ENCODE assay signal across 21 cellular contexts in genomic region chr22:47417699-47418098, GRCh38.
DNase-seq lines count a peak whose midpoint lies in the region; ATAC-seq and TF ChIP-seq lines count a peak whose summit lies in the region.
"Had no signal": no experiment of that assay in that cellular context is flagged by ENCODE, and none has a peak within 500 bp of the region (broad histone marks: within the 10 kb centered on the region; RNA-seq: fewer than 3 reads in every experiment).

No MANE protein-coding gene starts in this region.

- H3K79me2 ChIP-seq in trophoblast cell (ENCODE audit: control insufficient read depth, insufficient read depth, low read length, poor library complexity) = no peaks in the 10 kb centered on the region

- H3K4me1 ChIP-seq in trophoblast cell (ENCODE audit: control insufficient read depth in 1 of 2, insufficient read depth in 2 of 2, low read length in 2 of 2) (no peaks in the 10 kb centered on the region), mucosa of descending colon (ENCODE audit: low read depth) (no peaks in the 10 kb centered on the region)
- H3K4me1 ChIP-seq: BLaER1, Caco-2 had no signal

- H3K4me2 ChIP-seq in trophoblast cell (ENCODE audit: low read length) = no peak overlapping the region
- H3K4me2 ChIP-seq: BLaER1 had no signal

- H3K36me3 ChIP-seq in trophoblast cell (ENCODE audit: control insufficient read depth in 1 of 2, insufficient read depth in 2 of 2, low read length in 2 of 2) (no peaks in the 10 kb centered on the region), mucosa of descending colon (ENCODE audit: low read depth) (no peaks in the 10 kb centered on the region)
- H3K36me3 ChIP-seq: BLaER1 had no signal

- no peak overlapping the region for H2AK5ac ChIP-seq in trophoblast cell (ENCODE audit: low read length)

- peaks cover 32% of the 10 kb centered on the region for H3K9me3 ChIP-seq in trophoblast cell (ENCODE audit: insufficient read depth, low read depth, low read length)
- no peaks in the 10 kb centered on the region for H3K9me3 ChIP-seq in mucosa of descending colon
- H3K9me3 ChIP-seq: BLaER1, Caco-2 had no signal

- no peak overlapping the region for H2BK12ac ChIP-seq in trophoblast cell (ENCODE audit: low read length)

- H3K4ac ChIP-seq in trophoblast cell (ENCODE audit: low read depth, low read length) = no peak overlapping the region

- no peak overlapping the region for H4K91ac ChIP-seq in trophoblast cell (ENCODE audit: low read depth, low read length)

- H2AFZ ChIP-seq in trophoblast cell (ENCODE audit: insufficient read depth, low read length, poor library complexity) = no peak overlapping the region
- H2AFZ ChIP-seq: GM23248 had no signal

- no peak overlapping the region for H4K8ac ChIP-seq in trophoblast cell (ENCODE audit: low read depth, low read length)

- H4K12ac ChIP-seq in trophoblast cell (ENCODE audit: low read depth, low read length) = no peak overlapping the region

- peak; percentile 24 for DNase-seq in activated effector memory CD4-positive, alpha-beta T cell treated with anti-CD3 and anti-CD28 coated beads, Interleukin-2, amount 50 U/mL, for 16 hours
- DNase-seq in activated effector memory CD4-positive, alpha-beta T cell treated with Interleukin-2 at 50 U/mL for 16 hours = no peak
- DNase-seq in mesenteric fat pad (ENCODE audit: low spot score) (peak; percentile 37), trophoblast cell (no peak), mucosa of descending colon (no peak)
- DNase-seq: CD4-positive, CD25-positive, alpha-beta regulatory T cell; CD8-positive, alpha-beta T cell; DMS 273 treated with DMSO at 0.1 percent for 48 hours; DMS79; EL; GDM1; GM23248; H7; HCEC 1CT had no signal

- H3K9ac ChIP-seq in trophoblast cell (ENCODE audit: low read length) = peak overlapping the region; percentile 38
- H3K9ac ChIP-seq: BLaER1, GM23248 had no signal

- no peaks in the 10 kb centered on the region for H3K79me1 ChIP-seq in trophoblast cell (ENCODE audit: low read length)

- TF ChIP-seq CTCF in mucosa of descending colon (IDR thresholded peaks at IDR 0.05) = no peak

- no peak overlapping the region for H2BK5ac ChIP-seq in trophoblast cell (ENCODE audit: low read depth, low read length, poor library complexity)

- H3K23ac ChIP-seq in trophoblast cell (ENCODE audit: low read length) = no peak overlapping the region

- no peak overlapping the region for H3K14ac ChIP-seq in trophoblast cell (ENCODE audit: low read length)

- no CpG with 5 or more reads among the region's 2 CpGs for WGBS in trophoblast cell (ENCODE audit: extremely low coverage, insufficient coverage, insufficient read length)

- intact Hi-C loops in mucosa of descending colon (cut with DNase I, micrococcal nuclease) = no loop called here

- H3K27ac ChIP-seq in trophoblast cell (ENCODE audit: low read depth, low read length) = no peak overlapping the region
- H3K27ac ChIP-seq: 22Rv1, BLaER1, C4-2B, GM23248 had no signal

- H3K27me3 ChIP-seq in trophoblast cell (ENCODE audit: insufficient read depth, low read length) = no peaks in the 10 kb centered on the region
- H3K27me3 ChIP-seq: BLaER1 had no signal

- no peak overlapping the region for H2BK120ac ChIP-seq in trophoblast cell (ENCODE audit: insufficient read depth, low read length, poor library complexity)

- H3K4me3 ChIP-seq in trophoblast cell (ENCODE audit: low read depth, low read length) (no peak overlapping the region), mucosa of descending colon (no peak overlapping the region)
- H3K4me3 ChIP-seq: BLaER1, GM12878, GM23248 had no signal

- no peak for ATAC-seq in mucosa of descending colon
- no peak for ATAC-seq in HG03442 (IDR thresholded peaks at IDR 0.05; ENCODE audit: unreplicated experiment)
- no peak for ATAC-seq in HG03039 (IDR thresholded peaks at IDR 0.05; ENCODE audit: unreplicated experiment)
- ATAC-seq: CD8-positive, alpha-beta T cell; GM12878 had no signal

- no peak overlapping the region for H3K18ac ChIP-seq in trophoblast cell (ENCODE audit: low read length)

Comparison
In these comparisons a context has a peak if more than half of its experiments do, and no peak if none do; other contexts are left out.
1. DNase-seq: peak in activated effector memory CD4-positive, alpha-beta T cell treated with anti-CD3 and anti-CD28 coated beads, Interleukin-2, amount 50 U/mL, for 16 hours (single experiment) and mesenteric fat pad (single experiment); none in activated effector memory CD4-positive, alpha-beta T cell treated with Interleukin-2 at 50 U/mL for 16 hours (single experiment), trophoblast cell (0 of 2) and mucosa of descending colon (0 of 3).